In genomic region chr4:121656269-121656641, GRCh38 we compare ENCODE assay signal across 8 cellular contexts.
DNase-seq lines count a peak whose midpoint lies in the region; ATAC-seq and TF ChIP-seq lines count a peak whose summit lies in the region.

No MANE protein-coding gene starts in this region.

- H3K27ac ChIP-seq in substantia nigra (ENCODE audit: low read depth, low read length, poor library complexity, severe bottlenecking): no peak overlapping the region

- CTCF ChIA-PET in HEK293T (lab: Yijun Ruan, JAX): interaction anchor here (0.7 to 2.3 kb wide), 3 partner anchors 25 to 194 kb away, joined by 3 to 11 read pairs (median 4); no protein-coding TSS in a partner anchor

- peak; percentile 58 for TF ChIP-seq CTCF in astrocyte of the cerebellum (IDR thresholded peaks at IDR 0.05; ENCODE audit: low read depth, low read length, missing control alignments)

- no peak for ATAC-seq in HG03139 (IDR thresholded peaks at IDR 0.05; ENCODE audit: unreplicated experiment)

- POLR2A ChIA-PET in HEK293T (lab: Yijun Ruan, JAX): no interaction called here

- DNase-seq in NCI-H2196 (lab: John Stamatoyannopoulos, UW; ENCODE audit: unreplicated experiment) (peak; percentile 1), NCI-H2196 treated with DMSO at 0.1 percent for 48 hours (lab: John Stamatoyannopoulos, UW; ENCODE audit: unreplicated experiment) (no peak), HEK293T (ENCODE audit: extremely low spot score) (peak; percentile 52), NCI-H446 treated with DMSO at 0.1 percent for 48 hours (lab: John Stamatoyannopoulos, UW) (peak; percentile 47), astrocyte of the cerebellum (ENCODE audit: low read depth) (peak; percentile 59), islet precursor cell (peak; percentile 69), substantia nigra (lab: John Stamatoyannopoulos, UW) (peak in 26 of 49 donors; percentile 0 to 45 (median 15))

- no peak overlapping the region for H3K4me3 ChIP-seq in astrocyte of the cerebellum (ENCODE audit: low read depth, low read length)

- in situ Hi-C loops in astrocyte of the cerebellum (cut with HindIII; ENCODE audit: low sequenced_read_pairs): no loop called here

TF ChIP-seq in HEK293T, 16 proteins besides CTCF, POLR2A, EP300 and RAD21:
- TF ChIP-seq ZNF384 (IDR thresholded peaks at IDR 0.05) (0 out of 2 replicates have a peak, but pooled peaks have one; percentile 15), NFRKB (IDR thresholded peaks at IDR 0.05) (no peak)
